ENCODE assay signal across 8 cellular contexts in genomic region chr6:18538315-18538714, GRCh38.
"Had no signal": no experiment of that assay in that cellular context is flagged by ENCODE, and none has a peak within 500 bp of the region (broad histone marks: within the 10 kb centered on the region; RNA-seq: fewer than 3 reads in every experiment).

No MANE protein-coding gene starts in this region.

- H3K4me3 ChIP-seq: GM12878 had no signal

- FAIRE-seq: G401.6, GM12878, GM12891, GM12892, GM18507, GM19239 had no signal

- ATAC-seq: GM12878 had no signal

- DNase-seq: GDM1, GF-D8 had no signal
